In genomic region chr1:155940531-155940992, GRCh38 we compare ENCODE assay signal across 8 cellular contexts. TPM values are rescaled to one million over a fixed set of nuclear protein-coding genes. Genes with fewer than 3 reads are reported as not detected.
DNase-seq lines count a peak whose midpoint lies in the region; ATAC-seq and TF ChIP-seq lines count a peak whose summit lies in the region.

No MANE protein-coding gene starts in this region.

- H3K27me3 ChIP-seq in tibial artery, result no peaks in the 10 kb centered on the region

- H3K36me3 ChIP-seq in tibial artery, result no peaks in the 10 kb centered on the region

- no peak for ATAC-seq in GM21825 (IDR thresholded peaks at IDR 0.05; ENCODE audit: unreplicated experiment)

- intact Hi-C loops in tibial artery (cut with DNase I; ENCODE audit: low total_unique reads), result no loop called here

- TF ChIP-seq CTCF in tibial artery (IDR thresholded peaks at IDR 0.05), result no peak

- no peak overlapping the region for H3K4me3 ChIP-seq in tibial artery

- DNase-seq in DMS153 treated with DMSO at 0.1 percent for 48 hours (lab: John Stamatoyannopoulos, UW; ENCODE audit: unreplicated experiment), result peak; percentile 93
- peak; percentile 16 for DNase-seq in NAMALWA (ENCODE audit: low spot score)
- peak; percentile 70 for DNase-seq in kidney tubule cell (ENCODE audit: low spot score)
- peak; percentile 44 to 73 for DNase-seq in tibial artery
- DNase-seq in mesenteric fat pad (ENCODE audit: low spot score), result no peak
- no peak for DNase-seq in NCI-H446 treated with DMSO at 0.1 percent for 48 hours (lab: John Stamatoyannopoulos, UW)

- peak overlapping the region; percentile 40 for H3K27ac ChIP-seq in angular gyrus (ENCODE audit: low read depth, low read length)
- peak overlapping the region; percentile 67 to 71 for H3K27ac ChIP-seq in tibial artery

- H3K9me3 ChIP-seq in tibial artery, result no peaks in the 10 kb centered on the region

- H3K4me1 ChIP-seq in tibial artery, result peaks cover 0 to 55% (median 39%) of the 10 kb centered on the region in 4 donors

RNA-seq across cellular contexts. Expression of gene RXFP4, which starts 0.9 kb away (rescaled TPM):
- not detected for total RNA-seq in mesenteric fat pad

RNA-seq across cellular contexts. Expression of gene KHDC4, which starts 6.3 kb away (rescaled TPM):
- 30.7 TPM for total RNA-seq in mesenteric fat pad

RNA-seq across cellular contexts. Expression of gene RIT1, which starts 29.4 kb away (rescaled TPM):
- 31.8 TPM for total RNA-seq in mesenteric fat pad

RNA-seq across cellular contexts. Expression of gene ARHGEF2, which starts 37.8 kb away (rescaled TPM):
- 150 TPM for total RNA-seq in mesenteric fat pad

Comparison
In these comparisons a context has a peak if more than half of its experiments do, and no peak if none do; other contexts are left out.
1. DNase-seq: peak in DMS153 treated with DMSO at 0.1 percent for 48 hours (single experiment), NAMALWA (single experiment), kidney tubule cell (single experiment) and tibial artery (2 of 2); none in mesenteric fat pad (single experiment) and NCI-H446 treated with DMSO at 0.1 percent for 48 hours (single experiment).